Comparison of ENCODE assay signal across 1 cellular context in genomic region chr19:37906868-37907734, GRCh38.
TF ChIP-seq lines count a peak whose summit lies in the region.

TSS of gene SIPA1L3 (plus strand) at chr19:37907208. CDS start at chr19:38081566, 174,358 bp downstream.

TF ChIP-seq in H1, 55 proteins besides CTCF, POLR2A, EP300 and RAD21 (continued from another document):
- no peak for TF ChIP-seq SP1 (IDR thresholded peaks at IDR 0.05; ENCODE audit: low read depth, low read length)
- TF ChIP-seq CBX5 (IDR thresholded peaks at IDR 0.05; ENCODE audit: low read depth, low read length) = no peak
- peak; percentile 34; the same call in 1 of the 2 replicates for TF ChIP-seq TBP (IDR thresholded peaks at IDR 0.05; ENCODE audit: low read depth, low read length)
- TF ChIP-seq JUND (IDR thresholded peaks at IDR 0.05; ENCODE audit: low read length) = no peak
- peak; percentile 42; the same call in 1 of the 2 replicates for TF ChIP-seq YY1 (IDR thresholded peaks at IDR 0.05; ENCODE audit: low read depth, low read length)
- no peak for TF ChIP-seq ATF3 (IDR thresholded peaks at IDR 0.05; ENCODE audit: insufficient read depth, low read depth, low read length)
- TF ChIP-seq SP4 (IDR thresholded peaks at IDR 0.05; ENCODE audit: low read length) = no peak
- TF ChIP-seq USF2 (IDR thresholded peaks at IDR 0.05; ENCODE audit: low read length) = no peak
- TF ChIP-seq KDM5A (IDR thresholded peaks at IDR 0.05; ENCODE audit: low read length) = no peak; the same call in 1 of the 2 replicates
- no peak for TF ChIP-seq CHD1 (IDR thresholded peaks at IDR 0.05; ENCODE audit: low read depth, low read length)
- TF ChIP-seq ASH2L (IDR thresholded peaks at IDR 0.05; ENCODE audit: low read length) = peak; percentile 50
- TF ChIP-seq CEBPB (IDR thresholded peaks at IDR 0.05; ENCODE audit: low read depth, low read length) = no peak
- TF ChIP-seq CREB1 (IDR thresholded peaks at IDR 0.05) = peak; percentile 65; the same call in 1 of the 2 replicates
- TF ChIP-seq ATF2 (IDR thresholded peaks at IDR 0.05; ENCODE audit: low read length) = no peak
- no peak for TF ChIP-seq RNF2 (IDR thresholded peaks at IDR 0.05; ENCODE audit: borderline replicate concordance, low read depth, low read length, missing control alignments, poor library complexity, severe bottlenecking)
- TF ChIP-seq RXRA (IDR thresholded peaks at IDR 0.05; ENCODE audit: insufficient read depth, low read depth, low read length) = no peak
- TF ChIP-seq BCL11A (IDR thresholded peaks at IDR 0.05; ENCODE audit: low read depth in 2 of 2, low read length in 2 of 2) = no peak
- no peak for TF ChIP-seq NRF1 (IDR thresholded peaks at IDR 0.05; ENCODE audit: low read depth, low read length)
- TF ChIP-seq HDAC2 (IDR thresholded peaks at IDR 0.05; ENCODE audit: borderline replicate concordance in 1 of 2, low read depth in 2 of 2, low read length in 2 of 2) = 0 out of 4 replicates have a peak, but pooled peaks of 1 of the 2 experiments have one; percentile 22
- no peak for TF ChIP-seq GTF2F1 (IDR thresholded peaks at IDR 0.05; ENCODE audit: borderline replicate concordance, low read depth, low read length)
- no peak for TF ChIP-seq CBX8 (IDR thresholded peaks at IDR 0.05; ENCODE audit: borderline replicate concordance, low read depth, low read length)
- peak; percentile 91 for TF ChIP-seq SIX5 (IDR thresholded peaks at IDR 0.05; ENCODE audit: low read depth, low read length)
- peak; percentile 85 for TF ChIP-seq CTBP2 (IDR thresholded peaks at IDR 0.05; ENCODE audit: borderline replicate concordance, insufficient read depth, insufficient read length, low read length)
- TF ChIP-seq EZH2 (IDR thresholded peaks at IDR 0.05; ENCODE audit: low read depth, low read length, severe bottlenecking) = no peak
- peak; percentile 30; the same call in 1 of the 2 replicates for TF ChIP-seq MAX (IDR thresholded peaks at IDR 0.05)
- TF ChIP-seq EGR1 (IDR thresholded peaks at IDR 0.05; ENCODE audit: borderline replicate concordance, low read depth, low read length) = no peak
- no peak for TF ChIP-seq SIRT6 (IDR thresholded peaks at IDR 0.05; ENCODE audit: low read length)
- TF ChIP-seq JUN (IDR thresholded peaks at IDR 0.05; ENCODE audit: low read depth, low read length) = no peak
- TF ChIP-seq RBBP5 (IDR thresholded peaks at IDR 0.05; ENCODE audit: borderline replicate concordance, low read depth, low read length) = peak; percentile 46; the same call in 1 of the 2 replicates
- TF ChIP-seq SP2 (IDR thresholded peaks at IDR 0.05; ENCODE audit: low read length) = no peak
- TF ChIP-seq TEAD4 (IDR thresholded peaks at IDR 0.05; ENCODE audit: low read depth, low read length) = no peak
- no peak for TF ChIP-seq TCF12 (IDR thresholded peaks at IDR 0.05; ENCODE audit: low read depth, low read length)
- no peak for TF ChIP-seq GABPA (IDR thresholded peaks at IDR 0.05; ENCODE audit: borderline replicate concordance, insufficient read depth, low read length)
- TF ChIP-seq SAP30 (IDR thresholded peaks at IDR 0.05; ENCODE audit: insufficient read depth, insufficient replicate concordance, low read length) = no peak
- no peak for TF ChIP-seq ZNF274 (IDR thresholded peaks at IDR 0.05; ENCODE audit: borderline replicate concordance, extremely low read depth, low read length)
- peak; percentile 92 for TF ChIP-seq KDM4A (IDR thresholded peaks at IDR 0.05; ENCODE audit: low read depth, low read length, severe bottlenecking)
- no peak for TF ChIP-seq FOSL1 (IDR thresholded peaks at IDR 0.05; ENCODE audit: insufficient read depth, low read depth, low read length)
- no peak for TF ChIP-seq TAF7 (optimal IDR thresholded peaks at IDR 0.05; ENCODE audit: borderline replicate concordance, low read depth, low read length)
- TF ChIP-seq RFX5 (IDR thresholded peaks at IDR 0.05; ENCODE audit: borderline replicate concordance, low read depth, low read length) = no peak
- TF ChIP-seq SRF (IDR thresholded peaks at IDR 0.05; ENCODE audit: low read depth, low read length) = no peak
- no peak for TF ChIP-seq POLR2AphosphoS5 (IDR thresholded peaks at IDR 0.05; ENCODE audit: low read depth, low read length)
- TF ChIP-seq HDAC6 (IDR thresholded peaks at IDR 0.05; ENCODE audit: low read depth, low read length) = no peak
- TF ChIP-seq SIN3A (conservative IDR thresholded peaks at IDR 0.05 in 1 of 2, IDR thresholded peaks at IDR 0.05 in 1 of 2; ENCODE audit: low read depth in 1 of 2, low read length in 2 of 2) = peak in 1 of 2 experiments; percentile 84; a peak in 3 of 4 replicates
- TF ChIP-seq BACH1 (IDR thresholded peaks at IDR 0.05; ENCODE audit: low read length) = peak; percentile 54; the same call in 1 of the 2 replicates
- TF ChIP-seq MAFK (IDR thresholded peaks at IDR 0.05; ENCODE audit: low read depth, low read length) = no peak
- TF ChIP-seq PHF8 (conservative IDR thresholded peaks at IDR 0.05; ENCODE audit: low read depth, low read length) = peak; percentile 55
- no peak for TF ChIP-seq POU5F1 (IDR thresholded peaks at IDR 0.05; ENCODE audit: low read depth, low read length)
- TF ChIP-seq KDM1A (IDR thresholded peaks at IDR 0.05; ENCODE audit: borderline replicate concordance, low read length) = no peak
- TF ChIP-seq BRCA1 (IDR thresholded peaks at IDR 0.05; ENCODE audit: low read depth, low read length) = no peak
- TF ChIP-seq TAF1 (IDR thresholded peaks at IDR 0.05; ENCODE audit: low read depth, low read length) = peak; percentile 68; the same call in 1 of the 2 replicates
- TF ChIP-seq SUZ12 (IDR thresholded peaks at IDR 0.05; ENCODE audit: low read length) = no peak
- no peak for TF ChIP-seq CHD7 (IDR thresholded peaks at IDR 0.05; ENCODE audit: insufficient replicate concordance, low read length)
- no peak for TF ChIP-seq CHD2 (IDR thresholded peaks at IDR 0.05; ENCODE audit: low read length)
